In genomic region chr6:26327450-26328264, GRCh38 we compare ENCODE assay signal across 1 cellular context.
TF ChIP-seq lines count a peak whose summit lies in the region.

No MANE protein-coding gene starts in this region.

TF ChIP-seq in IMR-90, 13 proteins besides CTCF, POLR2A, EP300 and RAD21:
- TF ChIP-seq RFX5 (IDR thresholded peaks at IDR 0.05; ENCODE audit: low read depth, low read length) (peak; percentile 5; the same call in 1 of the 2 replicates), FOS (IDR thresholded peaks at IDR 0.05; ENCODE audit: low read depth, low read length) (peak; percentile 86), MAFK (IDR thresholded peaks at IDR 0.05; ENCODE audit: low read depth, low read length) (no peak), USF2 (IDR thresholded peaks at IDR 0.05; ENCODE audit: low read depth, low read length) (no peak), SMC3 (IDR thresholded peaks at IDR 0.05; ENCODE audit: low read depth, low read length) (no peak)
TF ChIP-seq in IMR-90: peak in this region for 2.
